In the genomic region with DNA sequence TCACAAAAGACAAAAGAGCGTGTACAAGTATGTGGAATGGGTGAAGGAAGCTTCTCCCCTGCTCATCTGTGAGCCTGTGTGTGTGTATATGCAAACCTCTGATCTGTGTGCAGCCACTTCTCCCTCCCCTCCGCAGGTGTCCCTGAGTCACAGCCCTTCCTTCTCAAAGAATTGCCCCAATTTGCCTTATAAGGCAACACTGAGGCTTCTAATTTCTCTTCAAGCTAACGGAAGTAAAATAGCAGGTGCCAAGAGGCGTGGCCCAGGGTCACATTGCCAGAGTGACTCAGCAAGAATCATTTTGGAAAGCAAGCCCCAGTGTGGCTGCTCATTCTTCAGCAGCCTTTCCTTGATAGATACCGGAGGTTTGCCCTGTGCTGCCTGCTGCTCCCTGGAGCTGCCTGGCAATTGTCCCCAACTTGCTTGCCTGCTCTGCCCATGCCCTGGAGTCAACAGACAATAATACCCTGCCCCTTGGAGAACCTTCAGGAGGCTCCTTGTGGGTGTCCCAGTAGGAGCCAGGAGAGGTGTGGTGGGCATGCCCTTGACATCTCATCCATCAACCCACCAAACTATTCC, we compare ENCODE assay signal across 9 cellular contexts. TPM values are rescaled to one million over a fixed set of nuclear protein-coding genes. Genes with fewer than 3 reads are reported as not detected.
A peak's percentile ranks its signal among the peaks of the same experiment; 100 is the strongest.
DNase-seq lines count a peak whose midpoint lies in the region; ATAC-seq and TF ChIP-seq lines count a peak whose summit lies in the region.
"Had no signal": no experiment of that assay in that cellular context is flagged by ENCODE, and none has a peak within 500 bp of the region (broad histone marks: within the 10 kb centered on the region; RNA-seq: fewer than 3 reads in every experiment).

No MANE protein-coding gene starts in this region.

- no peak for TF ChIP-seq CTCF in heart right ventricle (IDR thresholded peaks at IDR 0.05)
- TF ChIP-seq CTCF in dorsolateral prefrontal cortex (IDR thresholded peaks at IDR 0.05 in 54 of 56, conservative IDR thresholded peaks at IDR 0.05 in 2 of 56; ENCODE audit: low read depth in 1 of 56, partially characterized antibody in 56 of 56) = no peak

- intact Hi-C loops in heart right ventricle (cut with DNase I) (loop anchor here in 6 of 10 donors (2.0 to 5.0 kb wide), 3 partner anchors 71 to 158 kb away; no protein-coding TSS in a partner anchor), dorsolateral prefrontal cortex (cut with DNase I) (loop anchor here in 1 of 2 donors (2.0 kb wide), 1 partner anchor 156 kb away; no protein-coding TSS in a partner anchor)

- ATAC-seq in GM21529 (IDR thresholded peaks at IDR 0.05; ENCODE audit: unreplicated experiment) (peak; percentile 96), heart right ventricle (peak; percentile 57 to 88 (median 76))

- H3K9ac ChIP-seq in HUES6 (ENCODE audit: low read length) = peak overlapping the region; percentile 65

- peaks cover 25% of the 10 kb centered on the region for H3K4me1 ChIP-seq in HUES6 (ENCODE audit: control insufficient read depth, insufficient read depth, low read length)
- H3K4me1 ChIP-seq in heart right ventricle = peaks cover 0 to 45% (median 8%) of the 10 kb centered on the region in 9 donors

- DNase-seq in DMS53 (lab: John Stamatoyannopoulos, UW) (peak; percentile 99), RKO (ENCODE audit: low spot score) (peak; percentile 84), heart right ventricle (peak; percentile 50), dorsolateral prefrontal cortex (no peak)
- peak; percentile 65 to 73 for DNase-seq in activated T-helper 1 cell treated with anti-CD3 and anti-CD28 coated beads, Interleukin-2, amount 50 U/mL, for 16 hours (ENCODE audit: low read depth in 1 of 2, low spot score in 1 of 2)
- DNase-seq in stimulated activated CD4-positive, alpha-beta T cell treated with anti-CD3 and anti-CD28 coated beads, Interleukin-15, amount 100 ng/mL, for 1 hour (ENCODE audit: low read depth in 1 of 2, low spot score in 1 of 2) = peak; percentile 59 to 68

- H3K4me3 ChIP-seq in HUES6 (ENCODE audit: low read depth, low read length) = no peak overlapping the region
- H3K4me3 ChIP-seq in heart right ventricle = no peak overlapping the region
- H3K4me3 ChIP-seq in dorsolateral prefrontal cortex = no peak overlapping the region
- H3K4me3 ChIP-seq: cardiac muscle cell had no signal

- H3K36me3 ChIP-seq in HUES6 (ENCODE audit: control insufficient read depth, insufficient read depth, low read length) = no peaks in the 10 kb centered on the region
- no peaks in the 10 kb centered on the region for H3K36me3 ChIP-seq in heart right ventricle
- H3K36me3 ChIP-seq: cardiac muscle cell had no signal

- WGBS in heart right ventricle, 2 donors = 37 to 41% methylated on average over 5 of the region's 5 CpGs

- H3K27ac ChIP-seq in HUES6 (ENCODE audit: low read depth, low read length) = peak overlapping the region; percentile 76
- peak overlapping the region in 1 of 10 donors; percentile 80 for H3K27ac ChIP-seq in heart right ventricle
- H3K27ac ChIP-seq in dorsolateral prefrontal cortex = no peak overlapping the region
- H3K27ac ChIP-seq: cardiac muscle cell had no signal

- H3K9me3 ChIP-seq in HUES6 (ENCODE audit: control insufficient read depth, insufficient read depth, low read depth, low read length) (peaks cover 6% of the 10 kb centered on the region), heart right ventricle (peaks cover 0 to 10% (median 0%) of the 10 kb centered on the region in 11 donors)

- H3K27me3 ChIP-seq in HUES6 (ENCODE audit: control insufficient read depth, insufficient read depth, low read length) (no peaks in the 10 kb centered on the region), heart right ventricle (peaks cover 0 to 12% (median 0%) of the 10 kb centered on the region in 7 donors), dorsolateral prefrontal cortex (no peaks in the 10 kb centered on the region)
- H3K27me3 ChIP-seq: cardiac muscle cell had no signal

RNA-seq across cellular contexts. Expression of gene BMP10, which starts 37.3 kb away (rescaled TPM):
- total RNA-seq in heart right ventricle (under 1 TPM in 1 of 10 donors, not detected in 9; 0.31 TPM), dorsolateral prefrontal cortex (not detected)
- under 1 TPM in 1 of 2 donors, not detected in 1; 0.03 TPM for polyA plus RNA-seq in heart right ventricle

RNA-seq across cellular contexts. Expression of gene GKN2, which starts 44.2 kb away (rescaled TPM):
- total RNA-seq in heart right ventricle (not detected), dorsolateral prefrontal cortex (not detected)
- polyA plus RNA-seq in heart right ventricle = not detected
- total RNA-seq: cardiac muscle cell had no signal
- polyA plus RNA-seq: cardiac muscle cell had no signal

Comparison
In these comparisons a context has a peak if more than half of its experiments do, and no peak if none do; other contexts are left out.
1. DNase-seq: peak in DMS53 (single experiment), RKO (single experiment), activated T-helper 1 cell treated with anti-CD3 and anti-CD28 coated beads, Interleukin-2, amount 50 U/mL, for 16 hours (2 of 2), heart right ventricle (2 of 2) and stimulated activated CD4-positive, alpha-beta T cell treated with anti-CD3 and anti-CD28 coated beads, Interleukin-15, amount 100 ng/mL, for 1 hour (2 of 2); none in dorsolateral prefrontal cortex (0 of 10).